1 cellular context compared by ENCODE assay signal in the genomic region with DNA sequence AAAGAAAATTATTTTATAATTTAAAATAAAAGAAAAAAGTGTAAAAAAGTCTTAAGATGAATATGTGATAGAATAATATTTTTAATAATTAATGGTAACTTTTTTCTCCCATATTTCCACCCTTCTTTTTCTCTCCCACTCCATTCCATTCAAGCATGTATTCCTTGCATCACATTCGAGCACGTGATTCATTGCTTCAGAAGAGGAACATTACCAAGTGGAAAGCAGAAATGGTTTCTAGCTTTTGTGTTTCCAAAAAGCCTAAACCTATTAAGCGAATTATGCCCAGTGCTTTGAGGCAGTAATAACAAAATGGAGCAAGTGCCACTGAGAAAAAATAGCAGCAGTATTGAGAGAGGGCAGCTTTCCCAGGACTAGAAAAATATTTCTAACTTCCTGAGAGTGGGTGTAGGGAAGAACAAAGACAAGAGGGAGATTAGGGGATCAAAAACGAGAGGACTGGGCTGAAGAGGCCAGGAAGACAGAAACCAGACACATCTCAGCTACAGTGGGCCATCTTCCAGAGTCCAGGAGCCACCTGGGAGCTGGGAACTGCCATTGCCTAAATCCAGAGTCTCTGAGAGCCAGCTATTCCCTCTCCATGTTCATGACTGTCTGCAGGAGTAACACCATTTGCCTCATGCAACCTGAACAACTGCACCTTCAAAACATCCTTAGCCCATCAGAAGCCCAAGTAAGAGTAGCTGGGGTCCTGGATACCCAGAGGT.
TF ChIP-seq lines count a peak whose summit lies in the region.

No MANE protein-coding gene starts in this region.

TF ChIP-seq in WTC11, 78 proteins besides CTCF, POLR2A, EP300 and RAD21 (continued from another document):
- TF ChIP-seq, protein P1, sequence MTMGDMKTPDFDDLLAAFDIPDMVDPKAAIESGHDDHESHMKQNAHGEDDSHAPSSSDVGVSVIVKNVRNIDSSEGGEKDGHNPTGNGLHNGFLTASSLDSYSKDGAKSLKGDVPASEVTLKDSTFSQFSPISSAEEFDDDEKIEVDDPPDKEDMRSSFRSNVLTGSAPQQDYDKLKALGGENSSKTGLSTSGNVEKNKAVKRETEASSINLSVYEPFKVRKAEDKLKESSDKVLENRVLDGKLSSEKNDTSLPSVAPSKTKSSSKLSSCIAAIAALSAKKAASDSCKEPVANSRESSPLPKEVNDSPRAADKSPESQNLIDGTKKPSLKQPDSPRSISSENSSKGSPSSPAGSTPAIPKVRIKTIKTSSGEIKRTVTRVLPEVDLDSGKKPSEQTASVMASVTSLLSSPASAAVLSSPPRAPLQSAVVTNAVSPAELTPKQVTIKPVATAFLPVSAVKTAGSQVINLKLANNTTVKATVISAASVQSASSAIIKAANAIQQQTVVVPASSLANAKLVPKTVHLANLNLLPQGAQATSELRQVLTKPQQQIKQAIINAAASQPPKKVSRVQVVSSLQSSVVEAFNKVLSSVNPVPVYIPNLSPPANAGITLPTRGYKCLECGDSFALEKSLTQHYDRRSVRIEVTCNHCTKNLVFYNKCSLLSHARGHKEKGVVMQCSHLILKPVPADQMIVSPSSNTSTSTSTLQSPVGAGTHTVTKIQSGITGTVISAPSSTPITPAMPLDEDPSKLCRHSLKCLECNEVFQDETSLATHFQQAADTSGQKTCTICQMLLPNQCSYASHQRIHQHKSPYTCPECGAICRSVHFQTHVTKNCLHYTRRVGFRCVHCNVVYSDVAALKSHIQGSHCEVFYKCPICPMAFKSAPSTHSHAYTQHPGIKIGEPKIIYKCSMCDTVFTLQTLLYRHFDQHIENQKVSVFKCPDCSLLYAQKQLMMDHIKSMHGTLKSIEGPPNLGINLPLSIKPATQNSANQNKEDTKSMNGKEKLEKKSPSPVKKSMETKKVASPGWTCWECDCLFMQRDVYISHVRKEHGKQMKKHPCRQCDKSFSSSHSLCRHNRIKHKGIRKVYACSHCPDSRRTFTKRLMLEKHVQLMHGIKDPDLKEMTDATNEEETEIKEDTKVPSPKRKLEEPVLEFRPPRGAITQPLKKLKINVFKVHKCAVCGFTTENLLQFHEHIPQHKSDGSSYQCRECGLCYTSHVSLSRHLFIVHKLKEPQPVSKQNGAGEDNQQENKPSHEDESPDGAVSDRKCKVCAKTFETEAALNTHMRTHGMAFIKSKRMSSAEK (CRISPR knock-in tag; IDR thresholded peaks at IDR 0.05; ENCODE audit: borderline replicate concordance), result no peak
- no peak for TF ChIP-seq TEAD4 (CRISPR knock-in tag; IDR thresholded peaks at IDR 0.05)
- no peak for TF ChIP-seq ZNF263 (CRISPR knock-in tag; IDR thresholded peaks at IDR 0.05; ENCODE audit: low read depth)
- no peak for TF ChIP-seq SMAD4 (CRISPR knock-in tag; IDR thresholded peaks at IDR 0.05)
TF ChIP-seq in WTC11: peak in this region for 0.
